Comparison of ENCODE assay signal across 11 cellular contexts in genomic region chr5:97167435-97167834, GRCh38. TPM values are rescaled to one million over a fixed set of nuclear protein-coding genes. Genes with fewer than 3 reads are reported as not detected.
DNase-seq lines count a peak whose midpoint lies in the region; ATAC-seq and TF ChIP-seq lines count a peak whose summit lies in the region.
"Had no signal": no experiment of that assay in that cellular context is flagged by ENCODE, and none has a peak within 500 bp of the region (broad histone marks: within the 10 kb centered on the region; RNA-seq: fewer than 3 reads in every experiment).

No MANE protein-coding gene starts in this region.

- no peak for ATAC-seq in naive thymus-derived CD8-positive, alpha-beta T cell

- CTCF ChIA-PET in RWPE1 (lab: Yijun Ruan, JAX), result no interaction called here

- TF ChIP-seq CTCF in MM.1S (IDR thresholded peaks at IDR 0.05; ENCODE audit: low read length) (no peak), RWPE1 (conservative IDR thresholded peaks at IDR 0.05; ENCODE audit: low read depth) (no peak), mesothelial cell of epicardium (IDR thresholded peaks at IDR 0.05; ENCODE audit: unreplicated experiment) (no peak)

- H3K36me3 ChIP-seq in GM23248 (ENCODE audit: low read depth) (peaks cover 87% of the 10 kb centered on the region), MM.1S (replicated peaks; ENCODE audit: insufficient read depth, low read length) (no peaks in the 10 kb centered on the region; the same call in 1 of the 2 replicates)

- H3K27me3 Mint-ChIP-seq in activated T-cell treated with anti-CD3 and anti-CD28 coated beads, Interleukin-2, amount 50 U/mL, for 24 hours, result no peaks in the 10 kb centered on the region
- H3K27me3 Mint-ChIP-seq in naive thymus-derived CD8-positive, alpha-beta T cell, result no peaks in the 10 kb centered on the region
- no peaks in the 10 kb centered on the region for H3K27me3 Mint-ChIP-seq in mesothelial cell of epicardium (ENCODE audit: low read depth)

- H3K9me2 ChIP-seq in GM23248 (ENCODE audit: insufficient read depth) (no peaks in the 10 kb centered on the region), MM.1S (replicated peaks; ENCODE audit: insufficient read depth, low read length) (no peaks in the 10 kb centered on the region)

- POLR2A ChIA-PET in naive thymus-derived CD8-positive, alpha-beta T cell (lab: Charles Lee), result no interaction called here
- POLR2A ChIA-PET in RWPE1 (lab: Yijun Ruan, JAX; ENCODE audit: low non-redundant PET), result no interaction called here

- peaks cover 19% of the 10 kb centered on the region for H3K4me1 ChIP-seq in GM23248 (ENCODE audit: insufficient read depth)
- H3K4me1 ChIP-seq in MM.1S (ENCODE audit: low read length), result peaks cover 12% of the 10 kb centered on the region; the same call in 1 of the 2 replicates

- peaks cover 91% of the 10 kb centered on the region for H3K36me3 Mint-ChIP-seq in activated T-cell treated with anti-CD3 and anti-CD28 coated beads, Interleukin-2, amount 50 U/mL, for 24 hours (ENCODE audit: low read depth)
- peaks cover 9 to 85% (median 13%) of the 10 kb centered on the region in 3 donors for H3K36me3 Mint-ChIP-seq in naive thymus-derived CD8-positive, alpha-beta T cell
- peaks cover 26% of the 10 kb centered on the region for H3K36me3 Mint-ChIP-seq in mesothelial cell of epicardium

- H3K4me1 Mint-ChIP-seq in activated T-cell treated with anti-CD3 and anti-CD28 coated beads, Interleukin-2, amount 50 U/mL, for 24 hours (ENCODE audit: low read depth), result peaks cover 41% of the 10 kb centered on the region
- peaks cover 3 to 17% (median 14%) of the 10 kb centered on the region in 4 donors for H3K4me1 Mint-ChIP-seq in naive thymus-derived CD8-positive, alpha-beta T cell
- H3K4me1 Mint-ChIP-seq in mesothelial cell of epicardium, result no peaks in the 10 kb centered on the region

- in situ Hi-C loops in GM23248 (cut with MboI), result loop anchor here (10.0 kb wide), 1 partner anchor 293 kb away; the partner anchor contains the start of gene ERAP2

- no peak for DNase-seq in activated T-cell treated with anti-CD3 and anti-CD28 coated beads, Interleukin-2, amount 50 U/mL, for 24 hours
- no peak for DNase-seq in activated T-cell treated with anti-CD3 and anti-CD28 coated beads, Interleukin-2, amount 50 U/mL, for 48 hours
- DNase-seq in GM23248 (no peak), MM.1S (peak; percentile 25), RWPE1 (ENCODE audit: low spot score) (no peak), NCI-H187 (lab: John Stamatoyannopoulos, UW) (no peak), mesothelial cell of epicardium (ENCODE audit: low spot score in 2 of 2, unreplicated experiment in 2 of 2) (no peak)
- DNase-seq in naive thymus-derived CD8-positive, alpha-beta T cell, result no peak
- DNase-seq: NCI-H446 treated with DMSO at 0.1 percent for 48 hours had no signal

- H3F3A ChIP-seq in GM23248 (ENCODE audit: insufficient read depth), result peaks cover 45% of the 10 kb centered on the region
- H3F3A ChIP-seq in MM.1S (ENCODE audit: insufficient read depth, low read length), result peaks cover 20% of the 10 kb centered on the region

- H3K9ac ChIP-seq in GM23248, result peak overlapping the region; percentile 0; the same call in 1 of the 2 replicates
- H3K9ac ChIP-seq in MM.1S (ENCODE audit: low read length), result no peak overlapping the region; the same call in 1 of the 2 replicates

- H3K9me3 Mint-ChIP-seq in activated T-cell treated with anti-CD3 and anti-CD28 coated beads, Interleukin-2, amount 50 U/mL, for 24 hours, result no peaks in the 10 kb centered on the region
- no peaks in the 10 kb centered on the region for H3K9me3 Mint-ChIP-seq in naive thymus-derived CD8-positive, alpha-beta T cell
- no peaks in the 10 kb centered on the region for H3K9me3 Mint-ChIP-seq in mesothelial cell of epicardium

- H3K79me2 ChIP-seq in GM23248 (ENCODE audit: insufficient read depth) (peaks cover 24% of the 10 kb centered on the region), MM.1S (ENCODE audit: low read length) (no peaks in the 10 kb centered on the region)

- H3K9me3 ChIP-seq in GM23248 (ENCODE audit: low read depth) (no peaks in the 10 kb centered on the region), MM.1S (replicated peaks; ENCODE audit: insufficient read depth, low read length) (no peaks in the 10 kb centered on the region)

- WGBS in GM23248 (ENCODE audit: low coverage in 1 of 2, low lambda C conversion rate in 2 of 2, missing lambda C conversion rate in 2 of 2), 2 experiments, result 55 to 56% methylated on average over 6 of the region's 6 CpGs

- H3K4me3 Mint-ChIP-seq in activated T-cell treated with anti-CD3 and anti-CD28 coated beads, Interleukin-2, amount 50 U/mL, for 24 hours, result peak overlapping the region; percentile 5
- peak overlapping the region in 2 of 10 donors; percentile 23 to 26 for H3K4me3 Mint-ChIP-seq in naive thymus-derived CD8-positive, alpha-beta T cell
- H3K4me3 Mint-ChIP-seq in mesothelial cell of epicardium, result no peak overlapping the region

- no peaks in the 10 kb centered on the region for H4K20me1 ChIP-seq in GM23248 (ENCODE audit: insufficient read depth)
- no peaks in the 10 kb centered on the region for H4K20me1 ChIP-seq in MM.1S (ENCODE audit: insufficient read depth, low read length)

- no peaks in the 10 kb centered on the region for H3K27me3 ChIP-seq in GM23248 (replicated peaks; ENCODE audit: insufficient read depth)
- H3K27me3 ChIP-seq in MM.1S (replicated peaks; ENCODE audit: insufficient read depth, low read length), result no peaks in the 10 kb centered on the region

- H2AFZ ChIP-seq in GM23248 (no peak overlapping the region), MM.1S (ENCODE audit: low read length) (no peak overlapping the region)

- peak overlapping the region; percentile 89 for H3K27ac Mint-ChIP-seq in activated T-cell treated with anti-CD3 and anti-CD28 coated beads, Interleukin-2, amount 50 U/mL, for 24 hours
- H3K27ac Mint-ChIP-seq in naive thymus-derived CD8-positive, alpha-beta T cell, result peak overlapping the region; percentile 23 to 88 (median 64)
- no peak overlapping the region for H3K27ac Mint-ChIP-seq in mesothelial cell of epicardium

- no peak overlapping the region for H3K27ac ChIP-seq in GM23248
- H3K27ac ChIP-seq in MM.1S (ENCODE audit: low read length), result peak overlapping the region; percentile 37; the same call in 1 of the 2 replicates
- no peak overlapping the region for H3K27ac ChIP-seq in RWPE1

- no peak overlapping the region for H3K4me3 ChIP-seq in GM23248
- H3K4me3 ChIP-seq in MM.1S (ENCODE audit: low read length), result peak overlapping the region; percentile 29

- H3K4me2 ChIP-seq in GM23248 (ENCODE audit: unreplicated experiment) (no peak overlapping the region), MM.1S (ENCODE audit: low read depth, low read length) (peak overlapping the region; percentile 67)

RNA-seq across cellular contexts. Expression of gene RIOK2, which starts 15.6 kb away (rescaled TPM):
- 23.0 and 35.5 TPM in 2 replicates for total RNA-seq in GM23248 (2014; rRNA removed; shearing (Covaris generic))
- polyA plus RNA-seq in GM23248 (2016; fragmentation: Nextera tagmentation; extraction: Ambion mirVana), result 53.8 and 55.6 TPM in 2 replicates
- total RNA-seq in naive thymus-derived CD8-positive, alpha-beta T cell, result 10 to 100 TPM; 39.8 to 42.7 TPM
- polyA plus RNA-seq in naive thymus-derived CD8-positive, alpha-beta T cell, result 10 to 100 TPM; 14.0 to 21.6 (median 20.5) TPM
- 25.9 to 29.4 TPM (median 29.1 TPM) in 3 replicates for total RNA-seq in mesothelial cell of epicardium

RNA-seq across cellular contexts. Expression of gene LIX1, which starts 25.0 kb away (rescaled TPM):
- not detected in 2 replicates for total RNA-seq in GM23248 (2014; rRNA removed; shearing (Covaris generic))
- 0.05 TPM in 1 of 2 replicates, not detected in the other for polyA plus RNA-seq in GM23248 (2016; fragmentation: Nextera tagmentation; extraction: Ambion mirVana)
- total RNA-seq in naive thymus-derived CD8-positive, alpha-beta T cell, result not detected
- polyA plus RNA-seq in naive thymus-derived CD8-positive, alpha-beta T cell, result not detected
- total RNA-seq in mesothelial cell of epicardium, result 9.9 to 12.0 TPM (median 10.7 TPM) in 3 replicates
- total RNA-seq: fibroblast of lung, myocyte had no signal
- polyA plus RNA-seq: fibroblast of lung had no signal

Comparison
In these comparisons a context has a peak if more than half of its experiments do, and no peak if none do; other contexts are left out.
1. RNA of gene LIX1, which starts 25.0 kb away (total RNA-seq): 9.9 to 12.0 TPM in mesothelial cell of epicardium; not detected in GM23248 and not detected in naive thymus-derived CD8-positive, alpha-beta T cell; every median in the first group is over 10 times any median in the second.